Comparison of ENCODE assay signal across 1 cellular context in the genomic region with DNA sequence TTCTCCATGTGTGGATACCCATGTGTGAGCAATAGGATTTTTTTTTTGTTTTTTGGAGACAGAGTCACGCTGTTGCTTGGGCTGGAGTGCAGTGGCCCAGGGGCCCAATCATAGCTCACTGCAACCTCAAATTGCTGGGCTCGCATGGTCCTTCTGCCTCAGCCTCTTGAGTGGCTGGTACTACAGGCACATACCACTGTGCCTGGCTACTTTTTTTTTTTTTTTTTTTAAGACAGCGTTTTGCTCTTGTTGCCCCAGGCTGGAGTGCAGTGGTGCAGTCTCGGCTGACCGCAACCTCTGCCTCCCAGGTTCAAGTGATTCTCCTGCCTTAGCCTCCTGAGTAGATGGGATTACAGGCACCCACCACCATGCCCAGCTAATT.
TF ChIP-seq lines count a peak whose summit lies in the region.

No MANE protein-coding gene starts in this region.

TF ChIP-seq in IMR-90, 13 proteins besides CTCF, POLR2A, EP300 and RAD21:
- no peak for TF ChIP-seq CHD1 (IDR thresholded peaks at IDR 0.05; ENCODE audit: low read depth, low read length)
- no peak for TF ChIP-seq MAZ (IDR thresholded peaks at IDR 0.05; ENCODE audit: borderline replicate concordance, low read depth, low read length)
- TF ChIP-seq MAFK (IDR thresholded peaks at IDR 0.05; ENCODE audit: low read depth, low read length), result no peak
- TF ChIP-seq RCOR1 (IDR thresholded peaks at IDR 0.05; ENCODE audit: insufficient replicate concordance, low read length), result no peak
- TF ChIP-seq, protein P1, sequence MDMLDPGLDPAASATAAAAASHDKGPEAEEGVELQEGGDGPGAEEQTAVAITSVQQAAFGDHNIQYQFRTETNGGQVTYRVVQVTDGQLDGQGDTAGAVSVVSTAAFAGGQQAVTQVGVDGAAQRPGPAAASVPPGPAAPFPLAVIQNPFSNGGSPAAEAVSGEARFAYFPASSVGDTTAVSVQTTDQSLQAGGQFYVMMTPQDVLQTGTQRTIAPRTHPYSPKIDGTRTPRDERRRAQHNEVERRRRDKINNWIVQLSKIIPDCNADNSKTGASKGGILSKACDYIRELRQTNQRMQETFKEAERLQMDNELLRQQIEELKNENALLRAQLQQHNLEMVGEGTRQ (IDR thresholded peaks at IDR 0.05; ENCODE audit: low read depth, low read length), result no peak
- TF ChIP-seq BHLHE40 (IDR thresholded peaks at IDR 0.05; ENCODE audit: low read depth, low read length), result no peak
- TF ChIP-seq NFE2L2 (IDR thresholded peaks at IDR 0.05; ENCODE audit: low read depth, low read length), result no peak
- TF ChIP-seq, protein P2, sequence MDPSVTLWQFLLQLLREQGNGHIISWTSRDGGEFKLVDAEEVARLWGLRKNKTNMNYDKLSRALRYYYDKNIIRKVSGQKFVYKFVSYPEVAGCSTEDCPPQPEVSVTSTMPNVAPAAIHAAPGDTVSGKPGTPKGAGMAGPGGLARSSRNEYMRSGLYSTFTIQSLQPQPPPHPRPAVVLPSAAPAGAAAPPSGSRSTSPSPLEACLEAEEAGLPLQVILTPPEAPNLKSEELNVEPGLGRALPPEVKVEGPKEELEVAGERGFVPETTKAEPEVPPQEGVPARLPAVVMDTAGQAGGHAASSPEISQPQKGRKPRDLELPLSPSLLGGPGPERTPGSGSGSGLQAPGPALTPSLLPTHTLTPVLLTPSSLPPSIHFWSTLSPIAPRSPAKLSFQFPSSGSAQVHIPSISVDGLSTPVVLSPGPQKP (IDR thresholded peaks at IDR 0.05; ENCODE audit: borderline replicate concordance, low read depth, low read length), result no peak
- TF ChIP-seq CEBPB (IDR thresholded peaks at IDR 0.05; ENCODE audit: low read depth, low read length), result no peak
- TF ChIP-seq RFX5 (IDR thresholded peaks at IDR 0.05; ENCODE audit: low read depth, low read length), result no peak
